Comparison of ENCODE assay signal across 16 cellular contexts in the genomic region with DNA sequence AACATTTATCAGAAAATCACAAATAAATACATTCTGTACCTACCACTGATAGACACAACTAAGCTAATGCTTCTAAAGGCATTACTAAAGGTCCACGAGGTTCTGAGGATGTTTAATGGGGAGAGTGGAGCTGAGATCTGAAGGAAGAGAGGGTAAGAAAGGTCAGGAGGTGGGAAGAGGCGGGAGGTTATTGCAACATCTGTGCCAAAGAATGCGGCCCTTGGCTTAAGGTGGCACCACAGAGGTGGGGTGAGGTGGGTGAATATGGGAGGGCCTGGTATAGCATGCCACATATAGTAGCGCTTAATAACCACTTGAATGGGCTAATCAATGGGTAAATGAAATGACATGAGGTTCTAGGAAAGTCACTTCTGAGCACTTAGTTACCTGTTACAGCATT.
DNase-seq lines count a peak whose midpoint lies in the region; ATAC-seq, FAIRE-seq and TF ChIP-seq lines count a peak whose summit lies in the region.
"Had no signal": no experiment of that assay in that cellular context is flagged by ENCODE, and none has a peak within 500 bp of the region (broad histone marks: within the 10 kb centered on the region; RNA-seq: fewer than 3 reads in every experiment).

No MANE protein-coding gene starts in this region.

- CTCF ChIA-PET in Calu3 (lab: Charles Lee): interaction anchor here (0.8 to 1.2 kb wide), 2 partner anchors 28 to 32 kb away, joined by 3 to 4 read pairs; no protein-coding TSS in a partner anchor
- CTCF ChIA-PET in PC-9 (lab: Charles Lee): no interaction called here
- CTCF ChIA-PET in H1 (lab: Charles Lee; ENCODE audit: partially characterized antibody): interaction anchor here (1.1 to 1.5 kb wide), 3 partner anchors 32 to 681 kb away, joined by 3 to 5 read pairs (median 4); no protein-coding TSS in a partner anchor

- no peak overlapping the region for H2BK12ac ChIP-seq in H1 (ENCODE audit: low read depth, low read length)

- no peak overlapping the region for H3K27ac ChIP-seq in PC-9
- H3K27ac ChIP-seq in H1 (ENCODE audit: low read depth, low read length): no peak overlapping the region
- H3K27ac ChIP-seq: GM23248 had no signal

- H3K4me3 ChIP-seq in PC-9 (no peak overlapping the region), H1 (ENCODE audit: extremely low read depth in 1 of 4, insufficient read depth in 2 of 4, low read depth in 3 of 4, low read length in 4 of 4) (no peak overlapping the region)
- H3K4me3 ChIP-seq: GM23248 had no signal

- H3K9me3 Mint-ChIP-seq in Calu3 (ENCODE audit: low read depth, unreplicated experiment): no peaks in the 10 kb centered on the region
- H3K9me3 Mint-ChIP-seq: H9 had no signal

- H2AK5ac ChIP-seq in H1 (ENCODE audit: low read depth, low read length): no peak overlapping the region

- H3K4me3 Mint-ChIP-seq in Calu3 (ENCODE audit: low read depth, unreplicated experiment): peak overlapping the region; percentile 17
- H3K4me3 Mint-ChIP-seq: CD4-positive, alpha-beta memory T cell; H9 had no signal

- H3K27ac Mint-ChIP-seq in Calu3 (ENCODE audit: unreplicated experiment): peak overlapping the region; percentile 86
- H3K27ac Mint-ChIP-seq: CD4-positive, alpha-beta memory T cell; H9 had no signal

- no peak overlapping the region for H3K23ac ChIP-seq in H1 (ENCODE audit: insufficient read length)

- TF ChIP-seq EP300 in H1 (IDR thresholded peaks at IDR 0.05; ENCODE audit: borderline replicate concordance in 1 of 2, low read depth in 2 of 2, low read length in 2 of 2): no peak

- no peak overlapping the region for H3K18ac ChIP-seq in H1 (ENCODE audit: extremely low read depth, low read length)

- no peaks in the 10 kb centered on the region for H4K20me1 ChIP-seq in PC-9 (ENCODE audit: insufficient read depth)
- no peaks in the 10 kb centered on the region for H4K20me1 ChIP-seq in H1 (replicated peaks in 1 of 2; ENCODE audit: control insufficient read depth in 1 of 2, insufficient read depth in 2 of 2, low read length in 2 of 2)

- 87% methylated on average over 4 of the region's 4 CpGs; no CpG with 5 or more reads in 1 of the 2 experiments for WGBS in H1 (ENCODE audit: extremely low coverage in 1 of 2, insufficient coverage in 1 of 2, insufficient read length in 1 of 2, insufficient replicate concordance in 2 of 2, low coverage in 1 of 2, low lambda C conversion rate in 2 of 2, missing lambda C conversion rate in 1 of 2), 2 experiments

- H3K4me1 ChIP-seq in PC-9 (replicated peaks; ENCODE audit: insufficient read depth) (peaks cover 8% of the 10 kb centered on the region; the same call in 1 of the 2 replicates), H1 (replicated peaks in 1 of 4; ENCODE audit: control insufficient read depth in 3 of 4, insufficient read depth in 4 of 4, low read length in 3 of 4) (no peaks in the 10 kb centered on the region)

- POLR2A ChIA-PET in PC-9 (lab: Charles Lee; ENCODE audit: unreplicated experiment): no interaction called here
- POLR2A ChIA-PET in H1 (lab: Charles Lee; ENCODE audit: partially characterized antibody): no interaction called here

- no peak overlapping the region for H3K9ac ChIP-seq in H1 (replicated peaks in 1 of 4; ENCODE audit: extremely low read depth in 1 of 4, low read depth in 3 of 4, low read length in 3 of 4)
- H3K9ac ChIP-seq: GM23248 had no signal

- H4K91ac ChIP-seq in H1 (replicated peaks; ENCODE audit: insufficient read length, low read length): no peak overlapping the region

- BruUV-seq in Calu3 (replicated peaks; lab: Mats Ljungman, UMichigan) (no TSS peak), PC-9 (replicated peaks; lab: Mats Ljungman, UMichigan) (no TSS peak)

- no peak for FAIRE-seq in H1 (lab: Jason Lieb, UNC)
- FAIRE-seq: G401.6, GM12892 had no signal

- H2BK120ac ChIP-seq in H1 (replicated peaks; ENCODE audit: low read depth, low read length): no peak overlapping the region

- no peak overlapping the region for H4K5ac ChIP-seq in H1 (ENCODE audit: insufficient read length, low read depth, low read length)

- no peak overlapping the region for H2BK15ac ChIP-seq in H1 (ENCODE audit: low read length)

- H2BK5ac ChIP-seq in H1 (ENCODE audit: low read depth, low read length): no peak overlapping the region

- H3K4ac ChIP-seq in H1 (replicated peaks; ENCODE audit: insufficient read length, low read depth, low read length): no peak overlapping the region

- no peaks in the 10 kb centered on the region for H3K79me1 ChIP-seq in H1 (ENCODE audit: low read depth, low read length)

- no peaks in the 10 kb centered on the region; the same call in 1 of the 2 replicates for H3K9me2 ChIP-seq in PC-9 (ENCODE audit: insufficient read depth)

- peak overlapping the region; percentile 7; the same call in 1 of the 2 replicates for H2AFZ ChIP-seq in PC-9
- H2AFZ ChIP-seq in H1 (ENCODE audit: low read length): no peak overlapping the region
- H2AFZ ChIP-seq: GM23248 had no signal

- H3K4me1 Mint-ChIP-seq in Calu3 (ENCODE audit: low read depth, unreplicated experiment): peaks cover 23% of the 10 kb centered on the region
- H3K4me1 Mint-ChIP-seq: CD4-positive, alpha-beta memory T cell; H9 had no signal

- no peak overlapping the region for H2BK20ac ChIP-seq in H1 (ENCODE audit: low read length)

- ATAC-seq in GM21737 (IDR thresholded peaks at IDR 0.05; ENCODE audit: unreplicated experiment) (no peak), HG03521 (IDR thresholded peaks at IDR 0.05; ENCODE audit: unreplicated experiment) (no peak)
- ATAC-seq: HCT116 had no signal

- H3K27me3 ChIP-seq in PC-9 (ENCODE audit: insufficient read depth, low read depth) (peaks cover 12% of the 10 kb centered on the region), H1 (replicated peaks in 1 of 4; ENCODE audit: control insufficient read depth in 3 of 4, extremely low read depth in 1 of 4, insufficient read depth in 3 of 4, low read length in 3 of 4) (no peaks in the 10 kb centered on the region)

- intact Hi-C loops in Calu3 (cut with micrococcal nuclease; ENCODE audit: unreplicated experiment): no loop called here
- intact Hi-C loops in PC-9 (cut with micrococcal nuclease; ENCODE audit: unreplicated experiment): no loop called here

- peaks cover 8% of the 10 kb centered on the region for H3K36me3 Mint-ChIP-seq in Calu3 (ENCODE audit: insufficient read depth, unreplicated experiment)
- H3K36me3 Mint-ChIP-seq: CD4-positive, alpha-beta memory T cell had no signal

- H3K79me2 ChIP-seq in PC-9 (ENCODE audit: low read depth) (no peaks in the 10 kb centered on the region), H1 (ENCODE audit: control insufficient read depth in 1 of 2, insufficient read depth in 2 of 2, low read length in 2 of 2) (no peaks in the 10 kb centered on the region)

- TF ChIP-seq CTCF in Calu3 (IDR thresholded peaks at IDR 0.05; ENCODE audit: unreplicated experiment) (no peak), PC-9 (conservative IDR thresholded peaks at IDR 0.05) (no peak), H1 (IDR thresholded peaks at IDR 0.05; ENCODE audit: control extremely low read depth in 1 of 3, insufficient read depth in 1 of 3, low read depth in 1 of 3, low read length in 3 of 3) (no peak)

- H3K14ac ChIP-seq in H1 (ENCODE audit: insufficient read length): no peak overlapping the region

- H3K4me2 ChIP-seq in PC-9 (peak overlapping the region; percentile 24), H1 (ENCODE audit: insufficient read depth in 1 of 2, low read depth in 2 of 2, low read length in 2 of 2) (no peak overlapping the region)

- no peak for TF ChIP-seq RAD21 in H1 (IDR thresholded peaks at IDR 0.05 in 1 of 2, conservative IDR thresholded peaks at IDR 0.05 in 1 of 2; ENCODE audit: low read depth in 2 of 2, low read length in 2 of 2)

- H3F3A ChIP-seq in PC-9 (ENCODE audit: insufficient read depth, low read depth): no peaks in the 10 kb centered on the region

- H3K56ac ChIP-seq in H1 (replicated peaks; ENCODE audit: insufficient read length, low read depth, low read length): no peak overlapping the region

- no peak for TF ChIP-seq POLR2A in H1 (IDR thresholded peaks at IDR 0.05; ENCODE audit: control extremely low read depth in 1 of 2, low read depth in 2 of 2, low read length in 2 of 2)

- no peaks in the 10 kb centered on the region for H3K23me2 ChIP-seq in H1 (ENCODE audit: low read depth, low read length)

- no peaks in the 10 kb centered on the region for H3K9me3 ChIP-seq in PC-9 (ENCODE audit: insufficient read depth, low read depth)
- H3K9me3 ChIP-seq in H1 (ENCODE audit: insufficient read depth in 2 of 2, low read depth in 1 of 2, low read length in 1 of 2): no peaks in the 10 kb centered on the region

- no peaks in the 10 kb centered on the region for H3K36me3 ChIP-seq in PC-9 (ENCODE audit: low read depth)
- H3K36me3 ChIP-seq in H1 (ENCODE audit: control insufficient read depth in 2 of 4, insufficient read depth in 4 of 4, low read length in 3 of 4): no peaks in the 10 kb centered on the region

- H4K8ac ChIP-seq in H1 (ENCODE audit: extremely low read depth, insufficient read depth, low read length): no peak overlapping the region

- H3K27me3 Mint-ChIP-seq in Calu3 (ENCODE audit: unreplicated experiment): no peaks in the 10 kb centered on the region

- peak; percentile 24 for DNase-seq in Calu3
- peak; percentile 81 for DNase-seq in HT-29 (ENCODE audit: low spot score)
- DNase-seq in PC-9: no peak
- no peak for DNase-seq in H1 (ENCODE audit: low read depth in 1 of 2, low spot score in 2 of 2)
- no peak for DNase-seq in OCI-M2 (lab: John Stamatoyannopoulos, UW; ENCODE audit: unreplicated experiment)
- no peak for DNase-seq in stimulated activated CD4-positive, alpha-beta T cell treated with anti-CD3 and anti-CD28 coated beads, Interleukin-2, amount 100 ng/mL, for 24 hours
- DNase-seq: C1 segment of cervical spinal cord; CD4-positive, alpha-beta memory T cell; DND-41; GM23248; H9 had no signal

TF ChIP-seq in H1, 55 proteins besides CTCF, POLR2A, EP300 and RAD21:
- TF ChIP-seq BCL11A (IDR thresholded peaks at IDR 0.05; ENCODE audit: low read depth in 2 of 2, low read length in 2 of 2) (no peak), CEBPB (IDR thresholded peaks at IDR 0.05; ENCODE audit: low read depth, low read length) (peak; percentile 28; the same call in 1 of the 2 replicates)

Comparison
In these comparisons a context has a peak if more than half of its experiments do, and no peak if none do; other contexts are left out.
1. DNase-seq: peak in Calu3 (single experiment) and HT-29 (single experiment); none in PC-9 (0 of 2), H1 (0 of 2), OCI-M2 (single experiment) and stimulated activated CD4-positive, alpha-beta T cell treated with anti-CD3 and anti-CD28 coated beads, Interleukin-2, amount 100 ng/mL, for 24 hours (0 of 2).